In the genomic region with DNA sequence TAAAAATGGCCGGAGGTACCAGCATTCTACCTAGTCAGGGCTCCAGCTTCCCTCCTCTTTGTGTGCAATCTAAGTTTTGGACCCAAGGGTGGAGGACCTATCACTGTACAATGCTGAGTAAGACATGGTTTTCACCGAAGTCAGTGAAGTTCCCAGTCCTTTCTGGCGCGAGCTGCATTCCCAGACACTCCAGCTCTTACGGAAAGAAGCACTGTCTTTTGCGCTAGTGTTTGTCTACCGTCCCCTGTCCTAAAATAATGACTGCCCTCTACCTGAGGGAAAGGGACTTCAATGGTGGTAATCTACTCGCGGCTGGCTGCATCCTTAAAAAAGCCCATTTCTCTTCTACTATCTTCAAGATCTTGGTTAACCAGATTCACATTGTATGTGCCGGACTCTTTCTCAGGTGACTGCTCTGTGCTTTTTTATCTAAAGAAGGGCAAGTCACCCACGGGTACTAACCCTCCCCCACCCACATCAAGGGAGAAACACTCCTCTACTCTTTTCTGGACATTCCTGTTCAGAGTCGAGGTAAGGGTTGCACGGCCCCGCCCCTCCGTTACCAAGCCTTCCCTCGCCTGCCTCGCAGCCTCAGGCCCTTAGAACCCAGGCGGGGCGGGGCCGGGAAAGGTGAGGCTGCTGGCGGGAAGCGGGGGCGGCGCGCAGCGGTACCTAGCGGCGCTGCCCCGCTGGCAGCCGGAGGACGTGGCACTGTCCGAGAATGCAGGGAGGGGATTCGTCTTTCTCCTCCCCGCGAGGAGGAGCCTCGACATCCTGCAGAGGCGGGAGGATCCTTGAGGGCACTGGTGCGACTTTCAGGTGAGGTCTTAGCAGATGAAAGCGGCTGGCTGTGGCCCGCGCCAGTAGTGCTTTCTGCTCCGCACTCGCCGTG, we compare ENCODE assay signal across 8 cellular contexts.
A peak's percentile ranks its signal among the peaks of the same experiment; 100 is the strongest.
DNase-seq lines count a peak whose midpoint lies in the region; ATAC-seq and TF ChIP-seq lines count a peak whose summit lies in the region.
"Not testable (repeated sequence)": the region's sequence is repeated elsewhere in the genome, so short reads cannot be mapped to it uniquely, and the experiment has no call there.

No MANE protein-coding gene starts in this region.

- peak; percentile 78 for DNase-seq in COLO668 (lab: John Stamatoyannopoulos, UW; ENCODE audit: unreplicated experiment)
- DNase-seq in PC-3, result peak; percentile 93
- DNase-seq in activated T-cell treated with anti-CD3 and anti-CD28 coated beads for 4 hours, result peak; percentile 42
- DNase-seq in erythroblast (lab: John Stamatoyannopoulos, UW), result peak; percentile 50 to 58
- peak; percentile 80 for DNase-seq in mucosa of gallbladder (ENCODE audit: low spot score)
- peak; percentile 37 for DNase-seq in stimulated activated CD8-positive, alpha-beta memory T cell treated with anti-CD3 and anti-CD28 coated beads, Interleukin-15, amount 100 ng/mL, for 1 hour (ENCODE audit: low read depth)

- H3K79me2 ChIP-seq in PC-3 (ENCODE audit: low read length), result peaks cover 34% of the 10 kb centered on the region

- peak; percentile 75 for ATAC-seq in GM21723 (IDR thresholded peaks at IDR 0.05; ENCODE audit: unreplicated experiment)
- peak; percentile 78 for ATAC-seq in PC-3

- H3K9me3 ChIP-seq in PC-3 (ENCODE audit: low read length), result not testable (repeated sequence)

- H3K4me3 ChIP-seq in PC-3 (ENCODE audit: low read length), result peak overlapping the region; percentile 69

- H3K4me2 ChIP-seq in PC-3 (ENCODE audit: low read length), result peak overlapping the region; percentile 70

- intact Hi-C loops in PC-3 (cut with micrococcal nuclease), result not testable (repeated sequence)

- not testable (repeated sequence) for TF ChIP-seq RAD21 in Ishikawa (IDR thresholded peaks at IDR 0.05; ENCODE audit: low read depth)

- H3K9ac ChIP-seq in PC-3 (ENCODE audit: low read length), result peak overlapping the region; percentile 42

- peak overlapping the region; percentile 49 for H3K27ac ChIP-seq in PC-3 (ENCODE audit: low read length)

- not testable (repeated sequence) for H3K36me3 ChIP-seq in PC-3 (ENCODE audit: low read depth, low read length)

- CTCF ChIA-PET in PC-3 (lab: Charles Lee), result not testable (repeated sequence)

- TSS peak; percentile 94 for BruUV-seq in PC-3 (replicated peaks; lab: Mats Ljungman, UMichigan)

- H4K20me1 ChIP-seq in PC-3 (ENCODE audit: low read length), result not testable (repeated sequence)

- not testable (repeated sequence) for H3F3A ChIP-seq in PC-3 (ENCODE audit: low read length, unreplicated experiment)

- peak overlapping the region; percentile 68; the same call in 1 of the 2 replicates for H2AFZ ChIP-seq in PC-3 (ENCODE audit: low read length)

- POLR2A ChIA-PET in PC-3 (lab: Charles Lee; ENCODE audit: unreplicated experiment), result not testable (repeated sequence)

- TF ChIP-seq CTCF in PC-3 (conservative IDR thresholded peaks at IDR 0.05; ENCODE audit: low read depth, low read length), result not testable (repeated sequence)

- TF ChIP-seq EP300 in Ishikawa (IDR thresholded peaks at IDR 0.05; ENCODE audit: borderline replicate concordance), result not testable (repeated sequence)

- H3K9me2 ChIP-seq in PC-3 (replicated peaks; ENCODE audit: low read length), result not testable (repeated sequence)

- H3K27me3 ChIP-seq in PC-3 (ENCODE audit: low read length), result not testable (repeated sequence)

- TF ChIP-seq POLR2A in erythroblast (IDR thresholded peaks at IDR 0.05; ENCODE audit: low read length), result not testable (repeated sequence)

- H3K4me1 ChIP-seq in PC-3 (ENCODE audit: insufficient read depth, low read length), result not testable (repeated sequence)

TF ChIP-seq in Ishikawa, 13 proteins besides CTCF, POLR2A, EP300 and RAD21:
- 0 out of 2 replicates have a peak, but pooled peaks have one; percentile 17 for TF ChIP-seq TEAD4 (IDR thresholded peaks at IDR 0.05)

Comparison
In these comparisons a context has a peak if more than half of its experiments do, and no peak if none do; other contexts are left out.
1. Peak in every context shown above with its lines: DNase-seq, ATAC-seq, H3K4me3 ChIP-seq and H3K27ac ChIP-seq.
2. DNase-seq: peak in every context shown above with its lines; median percentile 93 in PC-3; 80 in mucosa of gallbladder; 78 in COLO668; 54 in erythroblast; 42 in activated T-cell treated with anti-CD3 and anti-CD28 coated beads for 4 hours; 37 in stimulated activated CD8-positive, alpha-beta memory T cell treated with anti-CD3 and anti-CD28 coated beads, Interleukin-15, amount 100 ng/mL, for 1 hour.